ENCODE assay signal across 4 cellular contexts in genomic region chr6:25205629-25206028, GRCh38.
"Had no signal": no experiment of that assay in that cellular context is flagged by ENCODE, and none has a peak within 500 bp of the region (broad histone marks: within the 10 kb centered on the region; RNA-seq: fewer than 3 reads in every experiment).

No MANE protein-coding gene starts in this region.

- H3K4me3 ChIP-seq: GM23248, GM23338, HAP-1 had no signal

- H3K4me1 ChIP-seq: HAP-1 had no signal

- H3K9me3 ChIP-seq: HAP-1 had no signal

- H3K36me3 ChIP-seq: HAP-1 had no signal

- ATAC-seq: GM23338, HCT116 had no signal

- H3K27ac ChIP-seq: GM23248 had no signal
